17 cellular contexts compared by ENCODE assay signal in the genomic region with DNA sequence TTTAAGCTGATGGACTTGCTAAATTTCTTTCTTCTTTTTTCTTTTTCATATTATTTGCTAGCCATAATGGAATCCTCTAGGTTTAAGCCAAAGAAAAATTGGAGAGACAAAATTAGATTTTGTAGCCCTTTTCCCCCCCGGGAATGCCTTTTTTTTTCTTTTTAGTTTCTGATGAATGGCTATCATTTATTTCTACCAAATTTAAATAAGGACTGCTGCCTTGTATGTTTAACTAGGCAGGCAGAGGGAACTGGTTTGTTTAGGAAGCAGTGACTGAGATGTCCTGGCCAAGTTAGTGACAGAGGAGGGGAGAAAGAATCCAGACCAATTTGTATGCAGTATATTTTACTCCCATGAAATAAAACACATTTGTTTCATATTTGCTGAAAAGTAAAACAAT. TPM values are rescaled to one million over a fixed set of nuclear protein-coding genes. Genes with fewer than 3 reads are reported as not detected.
DNase-seq lines count a peak whose midpoint lies in the region; TF ChIP-seq lines count a peak whose summit lies in the region.
"Had no signal": no experiment of that assay in that cellular context is flagged by ENCODE, and none has a peak within 500 bp of the region (broad histone marks: within the 10 kb centered on the region; RNA-seq: fewer than 3 reads in every experiment).

No MANE protein-coding gene starts in this region.

- H3K27me3 ChIP-seq in H7 (ENCODE audit: control insufficient read depth, insufficient read depth, low read length) (peaks cover 70% of the 10 kb centered on the region; the same call in 1 of the 2 replicates), endodermal cell (ENCODE audit: control insufficient read depth, insufficient read depth, low read length, poor library complexity, severe bottlenecking) (no peaks in the 10 kb centered on the region), mesenchymal stem cell (ENCODE audit: control insufficient read depth in 1 of 2, insufficient read depth in 1 of 2, low read length in 2 of 2) (peaks cover 47 to 88% of the 10 kb centered on the region in 2 experiments)

- DNase-seq in H7 (no peak), endodermal cell (no peak), mesenchymal stem cell (peak; percentile 37), retina (peak; percentile 25), NCI-H1694 (lab: John Stamatoyannopoulos, UW) (no peak), NCI-H128 (lab: John Stamatoyannopoulos, UW; ENCODE audit: unreplicated experiment) (no peak), inferior parietal cortex (ENCODE audit: extremely low spot score) (no peak)
- DNase-seq: BE2C; CD4-positive, CD25-positive, alpha-beta regulatory T cell; COR-L47; GDM1; H9; NCI-H1417 treated with DMSO at 0.1 percent for 48 hours; NCI-H2029; NCI-H2171; NCI-H446; NCI-H69 had no signal

- H3K23ac ChIP-seq in mesenchymal stem cell (ENCODE audit: low read length in 2 of 2), result no peak overlapping the region

- WGBS in endodermal cell (ENCODE audit: insufficient coverage in 1 of 2, insufficient read length in 1 of 2), 2 experiments, result 0% methylated on average over 1 of the region's 1 CpG
- no CpG with 5 or more reads among the region's 1 CpG for WGBS in mesenchymal stem cell

- no peaks in the 10 kb centered on the region for H3K36me3 ChIP-seq in H7 (replicated peaks; ENCODE audit: control insufficient read depth, insufficient read depth, low read length)
- peaks cover 23% of the 10 kb centered on the region for H3K36me3 ChIP-seq in endodermal cell (ENCODE audit: control insufficient read depth, insufficient read depth, low read length)
- peaks cover 0 to 11% of the 10 kb centered on the region in 2 experiments for H3K36me3 ChIP-seq in mesenchymal stem cell (ENCODE audit: control insufficient read depth in 1 of 2, insufficient read depth in 2 of 2, low read depth in 1 of 2, low read length in 2 of 2)
- H3K36me3 ChIP-seq: BE2C had no signal

- H3K27ac ChIP-seq in endodermal cell (ENCODE audit: low read depth, low read length) (no peak overlapping the region), mesenchymal stem cell (ENCODE audit: low read length, poor library complexity, severe bottlenecking) (no peak overlapping the region)

- H3K4me2 ChIP-seq in mesenchymal stem cell (ENCODE audit: low read length, poor library complexity, severe bottlenecking), result no peak overlapping the region

- H3K36me3 Mint-ChIP-seq in endodermal cell (ENCODE audit: low read depth), result peaks cover 21% of the 10 kb centered on the region
- H3K36me3 Mint-ChIP-seq: CD4-positive, CD25-positive, alpha-beta regulatory T cell had no signal

- H3K27me3 Mint-ChIP-seq in endodermal cell (ENCODE audit: insufficient read depth), result peaks cover 15% of the 10 kb centered on the region

- H3K14ac ChIP-seq in mesenchymal stem cell (ENCODE audit: low read length in 2 of 2), result no peak overlapping the region

- H3K79me1 ChIP-seq in mesenchymal stem cell (replicated peaks; ENCODE audit: low read length, poor library complexity, severe bottlenecking), result no peaks in the 10 kb centered on the region

- H3K4me3 Mint-ChIP-seq in endodermal cell, result peak overlapping the region; percentile 97

- H3K4ac ChIP-seq in mesenchymal stem cell (ENCODE audit: low read depth in 1 of 2, low read length in 2 of 2), result no peak overlapping the region

- H4K8ac ChIP-seq in mesenchymal stem cell (ENCODE audit: low read length), result no peak overlapping the region

- no peak overlapping the region for H2AFZ ChIP-seq in mesenchymal stem cell (ENCODE audit: low read depth, low read length)

- no peaks in the 10 kb centered on the region for H3K9me3 Mint-ChIP-seq in endodermal cell

- no peak overlapping the region for H2BK15ac ChIP-seq in mesenchymal stem cell (ENCODE audit: low read depth, poor library complexity, severe bottlenecking)

- no peak for TF ChIP-seq CTCF in endodermal cell (conservative IDR thresholded peaks at IDR 0.05)

- H3K18ac ChIP-seq in mesenchymal stem cell (ENCODE audit: low read depth in 1 of 2, low read length in 2 of 2), result peak overlapping the region in 1 of 2 experiments; percentile 49

- no peak overlapping the region for H4K91ac ChIP-seq in mesenchymal stem cell (ENCODE audit: low read length)

- no peak overlapping the region for H3K27ac Mint-ChIP-seq in endodermal cell
- H3K27ac Mint-ChIP-seq: CD4-positive, CD25-positive, alpha-beta regulatory T cell; H9 had no signal

- H3K9me3 ChIP-seq in endodermal cell (ENCODE audit: control insufficient read depth, low read length) (no peaks in the 10 kb centered on the region), mesenchymal stem cell (ENCODE audit: control insufficient read depth, low read length) (no peaks in the 10 kb centered on the region)

- H3K4me3 ChIP-seq in H7 (ENCODE audit: insufficient read depth, low read depth, low read length), result peak overlapping the region; percentile 10; the same call in 1 of the 2 replicates
- peak overlapping the region; percentile 90 for H3K4me3 ChIP-seq in endodermal cell (ENCODE audit: low read length)
- H3K4me3 ChIP-seq in mesenchymal stem cell (ENCODE audit: insufficient read depth in 1 of 2, low read depth in 1 of 2, low read length in 2 of 2), result no peak overlapping the region

- H3K9ac ChIP-seq in endodermal cell (ENCODE audit: extremely low read depth, low read length, poor library complexity, severe bottlenecking) (peak overlapping the region; percentile 100), mesenchymal stem cell (ENCODE audit: low read length) (no peak overlapping the region)

- no peak overlapping the region for H2BK120ac ChIP-seq in mesenchymal stem cell (ENCODE audit: low read depth, low read length)

- H2BK5ac ChIP-seq in mesenchymal stem cell (ENCODE audit: low read depth, low read length, poor library complexity, severe bottlenecking), result no peak overlapping the region

- peaks cover 45% of the 10 kb centered on the region for H3K4me1 Mint-ChIP-seq in endodermal cell

- no peak overlapping the region for H2BK12ac ChIP-seq in mesenchymal stem cell (ENCODE audit: low read length in 2 of 2)

- H3K4me1 ChIP-seq in endodermal cell (ENCODE audit: control insufficient read depth, insufficient read depth, low read length), result peaks cover 10% of the 10 kb centered on the region
- H3K4me1 ChIP-seq in mesenchymal stem cell (ENCODE audit: control insufficient read depth, insufficient read depth, low read depth, low read length), result peaks cover 30% of the 10 kb centered on the region
- H3K4me1 ChIP-seq: BE2C had no signal

- no peak overlapping the region for H2AK5ac ChIP-seq in mesenchymal stem cell (ENCODE audit: low read length, severe bottlenecking)

RNA-seq across cellular contexts. Expression of a gene that starts 5.8 kb away (rescaled TPM):
- 87.1 and 92.3 TPM in 2 replicates for total RNA-seq in H7 (2014; rRNA removed; shearing (Covaris generic))
- 10 to 100 TPM; 28.8 to 32.7 TPM for total RNA-seq in endodermal cell
- 27.2 TPM for polyA plus RNA-seq in endodermal cell (2013, experiment 1 of 2)
- 34.7 TPM for polyA plus RNA-seq in endodermal cell (2013, experiment 2 of 2)
- polyA plus RNA-seq in mesenchymal stem cell (2013, experiment 1 of 2), result 26.4 TPM
- 25.9 TPM for polyA plus RNA-seq in mesenchymal stem cell (2013, experiment 2 of 2)
- total RNA-seq: CD4-positive, CD25-positive, alpha-beta regulatory T cell had no signal
- polyA plus RNA-seq: CD4-positive, CD25-positive, alpha-beta regulatory T cell had no signal

Comparison
In these comparisons a context has a peak if more than half of its experiments do, and no peak if none do; other contexts are left out.
1. DNase-seq: peak in mesenchymal stem cell (single experiment) and retina (single experiment); none in H7 (single experiment), endodermal cell (single experiment), NCI-H1694 (single experiment), NCI-H128 (single experiment) and inferior parietal cortex (single experiment).
2. H3K4me3 ChIP-seq: peak in H7 (single experiment) and endodermal cell (single experiment); none in mesenchymal stem cell (0 of 2).